ENCODE assay signal across 8 cellular contexts in genomic region chr16:74107795-74108610, GRCh38.
DNase-seq lines count a peak whose midpoint lies in the region; ATAC-seq, FAIRE-seq and TF ChIP-seq lines count a peak whose summit lies in the region.

No MANE protein-coding gene starts in this region.

- H3K36me3 ChIP-seq in GM06990 (ENCODE audit: control insufficient read depth, insufficient read depth, low read length) (no peaks in the 10 kb centered on the region), kidney (ENCODE audit: control insufficient read depth in 1 of 2, insufficient read depth in 2 of 2, low read length in 2 of 2) (no peaks in the 10 kb centered on the region), stomach (no peaks in the 10 kb centered on the region), sigmoid colon (no peaks in the 10 kb centered on the region)

- no peak overlapping the region for H3K27ac ChIP-seq in kidney (ENCODE audit: low read depth in 2 of 2, low read length in 2 of 2)
- no peak overlapping the region for H3K27ac ChIP-seq in stomach
- no peak overlapping the region for H3K27ac ChIP-seq in sigmoid colon

- WGBS in stomach, 5 donors = 37 to 48% (median 44%) methylated on average over 18 of the region's 18 CpGs
- WGBS in sigmoid colon, 2 donors = 31 to 48% methylated on average over 18 of the region's 18 CpGs

- H3K4me3 ChIP-seq in AG04449 (ENCODE audit: low read depth, low read length) (no peak overlapping the region), GM06990 (replicated peaks; ENCODE audit: low read depth, low read length) (peak overlapping the region; percentile 46; the same call in 1 of the 2 replicates), kidney (ENCODE audit: low read length in 2 of 2) (peak overlapping the region; percentile 48 to 49), stomach (peak overlapping the region in 2 of 4 donors; percentile 25 to 31), sigmoid colon (no peak overlapping the region)

- intact Hi-C loops in kidney (cut with DNase I) (no loop called here), stomach (cut with DNase I; ENCODE audit: low total_unique reads) (no loop called here), sigmoid colon (cut with DNase I) (no loop called here)

- no peaks in the 10 kb centered on the region for H3K9me3 Mint-ChIP-seq in activated naive CD8-positive, alpha-beta T cell (ENCODE audit: low read depth)

- H3K36me3 Mint-ChIP-seq in activated naive CD8-positive, alpha-beta T cell = no peaks in the 10 kb centered on the region

- DNase-seq in AG04449 (ENCODE audit: low read depth, low spot score) (no peak), GM06990 (ENCODE audit: extremely low read depth, insufficient read length) (no peak), NCI-H82 treated with DMSO at 0.1 percent for 48 hours (lab: John Stamatoyannopoulos, UW; ENCODE audit: unreplicated experiment) (peak; percentile 63), kidney (no peak), stomach (peak; percentile 69), sigmoid colon (no peak)

- POLR2A ChIA-PET in AG04449 (lab: Yijun Ruan, JAX) = no interaction called here

- peak overlapping the region; percentile 53 for H3K4me3 Mint-ChIP-seq in activated naive CD8-positive, alpha-beta T cell

- H3K9me3 ChIP-seq in kidney (ENCODE audit: control insufficient read depth in 1 of 2, low read length in 2 of 2) (no peaks in the 10 kb centered on the region), stomach (no peaks in the 10 kb centered on the region), sigmoid colon (no peaks in the 10 kb centered on the region)

- H3K27me3 ChIP-seq in GM06990 (replicated peaks; ENCODE audit: control insufficient read depth, insufficient read depth, low read length) (no peaks in the 10 kb centered on the region), stomach (no peaks in the 10 kb centered on the region), sigmoid colon (no peaks in the 10 kb centered on the region)

- FAIRE-seq in kidney (lab: Jason Lieb, UNC) = no peak

- H3K4me1 ChIP-seq in kidney (ENCODE audit: control insufficient read depth in 1 of 2, insufficient read depth in 1 of 2, low read depth in 1 of 2, low read length in 2 of 2) (no peaks in the 10 kb centered on the region), stomach (peaks cover 0 to 6% (median 0%) of the 10 kb centered on the region in 4 donors), sigmoid colon (no peaks in the 10 kb centered on the region)

- TF ChIP-seq EP300 in stomach (IDR thresholded peaks at IDR 0.05) (no peak), sigmoid colon (IDR thresholded peaks at IDR 0.05) (no peak)

- peaks cover 5% of the 10 kb centered on the region for H3K4me1 Mint-ChIP-seq in activated naive CD8-positive, alpha-beta T cell (ENCODE audit: low read depth)

- no peak overlapping the region for H3K9ac ChIP-seq in kidney (ENCODE audit: low read length in 2 of 2)

- H3K27me3 Mint-ChIP-seq in activated naive CD8-positive, alpha-beta T cell = peaks cover 2% of the 10 kb centered on the region

- TF ChIP-seq POLR2A in stomach (IDR thresholded peaks at IDR 0.05) = no peak
- TF ChIP-seq POLR2A in sigmoid colon (IDR thresholded peaks at IDR 0.05) = no peak

- TF ChIP-seq CTCF in AG04449 (IDR thresholded peaks at IDR 0.05; ENCODE audit: insufficient read depth, low read length, missing control alignments) (peak; percentile 17), GM06990 (IDR thresholded peaks at IDR 0.05; ENCODE audit: insufficient read depth, low read length, poor library complexity, severe bottlenecking) (peak; percentile 84), kidney (IDR thresholded peaks at IDR 0.05; ENCODE audit: borderline replicate concordance, extremely low read depth, insufficient read depth) (peak; percentile 38), stomach (IDR thresholded peaks at IDR 0.05) (peak in 5 of 7 experiments; percentile 22 to 69 (median 45)), sigmoid colon (IDR thresholded peaks at IDR 0.05) (peak in 1 of 4 experiments; percentile 34)

- peak; percentile 63 for ATAC-seq in HG02642 (IDR thresholded peaks at IDR 0.05; ENCODE audit: poor library complexity, unreplicated experiment)

- H3K27ac Mint-ChIP-seq in activated naive CD8-positive, alpha-beta T cell = no peak overlapping the region

- CTCF ChIA-PET in AG04449 (lab: Yijun Ruan, JAX) = no interaction called here

Comparison
In these comparisons a context has a peak if more than half of its experiments do, and no peak if none do; other contexts are left out.
1. DNase-seq: peak in NCI-H82 treated with DMSO at 0.1 percent for 48 hours (single experiment) and stomach (single experiment); none in AG04449 (single experiment), GM06990 (single experiment), kidney (single experiment) and sigmoid colon (single experiment).
2. H3K4me3 ChIP-seq: peak in GM06990 (single experiment) and kidney (2 of 2); none in AG04449 (single experiment) and sigmoid colon (0 of 4).